ENCODE assay signal across 12 cellular contexts in genomic region chr5:51518607-51519006, GRCh38.
"Had no signal": no experiment of that assay in that cellular context is flagged by ENCODE, and none has a peak within 500 bp of the region (broad histone marks: within the 10 kb centered on the region; RNA-seq: fewer than 3 reads in every experiment).

No MANE protein-coding gene starts in this region.

- DNase-seq: activated CD4-positive, alpha-beta T cell treated with anti-CD3 and anti-CD28 coated beads for 48 hours; activated naive CD4-positive, alpha-beta T cell; aorta; esophagus squamous epithelium; foreskin keratinocyte; head of caudate nucleus; left ventricle myocardium superior had no signal

- H3K27ac ChIP-seq: esophagus squamous epithelium, foreskin keratinocyte, right atrium auricular region, skin epidermis, tibial nerve had no signal

- H3K27me3 ChIP-seq: esophagus squamous epithelium, foreskin keratinocyte, right atrium auricular region, tibial nerve had no signal

- H3K4me3 ChIP-seq: esophagus squamous epithelium, right atrium auricular region, skin epidermis, tibial nerve had no signal

- H3K9me3 ChIP-seq: esophagus squamous epithelium, right atrium auricular region, tibial nerve had no signal

- H3K36me3 ChIP-seq: esophagus squamous epithelium, right atrium auricular region, tibial nerve had no signal

- H3K4me1 ChIP-seq: esophagus squamous epithelium, foreskin keratinocyte, right atrium auricular region, tibial nerve had no signal

- FAIRE-seq: bronchial epithelial cell, keratinocyte had no signal
